ENCODE assay signal across 7 cellular contexts in genomic region chr20:44747166-44748004, GRCh38. TPM values are rescaled to one million over a fixed set of nuclear protein-coding genes. Genes with fewer than 3 reads are reported as not detected.
DNase-seq lines count a peak whose midpoint lies in the region; ATAC-seq, FAIRE-seq and TF ChIP-seq lines count a peak whose summit lies in the region.

No MANE protein-coding gene starts in this region.

- H3K4me2 ChIP-seq in GM12878 (ENCODE audit: control insufficient read depth, insufficient read depth) = no peak overlapping the region

- no peak for TF ChIP-seq EP300 in GM12878 (IDR thresholded peaks at IDR 0.05; ENCODE audit: borderline replicate concordance in 1 of 2, control insufficient read depth in 1 of 2, low read depth in 2 of 2, low read length in 2 of 2)

- H3K4me3 ChIP-seq in GM12878 (no peak overlapping the region), iPS DF 6.9 (ENCODE audit: low read length) (no peak overlapping the region), spleen (no peak overlapping the region)

- WGBS in GM12878 (ENCODE audit: insufficient coverage, insufficient replicate concordance, low lambda C conversion rate, missing lambda C conversion rate) = 0% methylated on average over 5 of the region's 5 CpGs
- WGBS in iPS DF 6.9 (ENCODE audit: insufficient coverage, insufficient read length) = no CpG with 5 or more reads among the region's 5 CpGs
- WGBS in spleen, 5 donors = 13 to 19% (median 14%) methylated on average over 5 of the region's 5 CpGs

- TF ChIP-seq CTCF in GM13976 (IDR thresholded peaks at IDR 0.05; ENCODE audit: borderline replicate concordance, control extremely low read depth, extremely low read depth, insufficient read depth, missing control alignments) (peak; percentile 44), GM12878 (IDR thresholded peaks at IDR 0.05 in 2 of 3, conservative IDR thresholded peaks at IDR 0.05 in 1 of 3; ENCODE audit: control insufficient read depth in 2 of 3, extremely low read depth in 1 of 3, insufficient read depth in 1 of 3, low read depth in 3 of 3, low read length in 3 of 3) (peak; percentile 66 to 78 (median 73)), spleen (IDR thresholded peaks at IDR 0.05 in 8 of 11, conservative IDR thresholded peaks at IDR 0.05 in 3 of 11) (peak in 10 of 11 experiments; percentile 7 to 73 (median 54))

- DNase-seq in GM13976 (ENCODE audit: low spot score) = peak; percentile 80
- DNase-seq in NCI-H2029 (lab: John Stamatoyannopoulos, UW) = peak; percentile 97
- DNase-seq in T1000 (lab: John Stamatoyannopoulos, UW) = peak; percentile 65
- no peak for DNase-seq in GM12878 (ENCODE audit: low read depth, low spot score)
- DNase-seq in iPS DF 6.9 (ENCODE audit: low read depth, low spot score) = peak; percentile 84
- DNase-seq in spleen = no peak

- intact Hi-C loops in GM12878 (cut with micrococcal nuclease; ENCODE audit: unreplicated experiment) = loop anchor here (1.0 kb wide), 1 partner anchor 120 kb away; no protein-coding TSS in a partner anchor
- intact Hi-C loops in spleen (cut with DNase I; ENCODE audit: low total_unique reads) = loop anchor here (5.0 kb wide), 1 partner anchor 120 kb away; no protein-coding TSS in a partner anchor

- H3K27me3 ChIP-seq in GM12878 (replicated peaks in 1 of 2; ENCODE audit: control insufficient read depth in 2 of 2, insufficient read depth in 2 of 2, low read length in 1 of 2) (peaks cover 13 to 16% of the 10 kb centered on the region in 2 experiments), iPS DF 6.9 (ENCODE audit: control insufficient read depth, insufficient read depth, low read length) (peaks cover 9% of the 10 kb centered on the region; the same call in 1 of the 2 replicates), spleen (replicated peaks in 1 of 7) (peaks cover 0 to 73% (median 34%) of the 10 kb centered on the region in 7 donors)

- in situ Hi-C loops in GM13976 (cut with MboI; ENCODE audit: low sequenced_read_pairs, unreplicated experiment) (loop anchor here (10.0 kb wide), 1 partner anchor 117 kb away; no protein-coding TSS in a partner anchor), GM12878 (cut with MboI) (loop anchor here (10.0 kb wide), 1 partner anchor 117 kb away; no protein-coding TSS in a partner anchor)

- H3K79me2 ChIP-seq in GM12878 (ENCODE audit: control insufficient read depth, insufficient read depth, low read length) = no peaks in the 10 kb centered on the region

- H3K36me3 ChIP-seq in GM12878 (ENCODE audit: control insufficient read depth in 2 of 2, insufficient read depth in 2 of 2, low read length in 1 of 2) = no peaks in the 10 kb centered on the region
- no peaks in the 10 kb centered on the region for H3K36me3 ChIP-seq in iPS DF 6.9 (ENCODE audit: control insufficient read depth, insufficient read depth, low read length)
- no peaks in the 10 kb centered on the region for H3K36me3 ChIP-seq in spleen

- peak; percentile 81 for ATAC-seq in GM12878
- ATAC-seq in HG03025 (IDR thresholded peaks at IDR 0.05; ENCODE audit: low FRiP score, unreplicated experiment) = no peak

- SMC1A ChIA-PET in GM12878 (lab: Charles Lee; ENCODE audit: uncharacterized antibody, unreplicated experiment) = interaction anchor here (0.9 to 2.1 kb wide), 5 partner anchors 9 to 123 kb away, joined by 3 to 13 read pairs (median 5); no protein-coding TSS in a partner anchor

- TF ChIP-seq RAD21 in GM12878 (IDR thresholded peaks at IDR 0.05; ENCODE audit: insufficient read depth, low read depth, low read length) = peak; percentile 49

- peak; percentile 70 for FAIRE-seq in GM12878 (lab: Jason Lieb, UNC)

- H3K9me3 ChIP-seq in GM12878 (replicated peaks; ENCODE audit: control insufficient read depth, insufficient read depth, low read length) (no peaks in the 10 kb centered on the region), iPS DF 6.9 (ENCODE audit: control insufficient read depth, insufficient read depth, low read length) (no peaks in the 10 kb centered on the region), spleen (no peaks in the 10 kb centered on the region)

- CTCF ChIA-PET in GM12878 (lab: Yijun Ruan, JAX) = interaction anchor here (0.6 to 2.2 kb wide), 29 partner anchors 9 to 452 kb away, joined by 3 to 27 read pairs (median 4); partner anchors contain the start of genes PABPC1L and YWHAB

- no peak overlapping the region for H3K27ac ChIP-seq in GM12878 (ENCODE audit: control insufficient read depth, insufficient read depth)
- no peak overlapping the region for H3K27ac ChIP-seq in iPS DF 6.9 (ENCODE audit: low read length)
- no peak overlapping the region for H3K27ac ChIP-seq in spleen

- no peaks in the 10 kb centered on the region for H3K4me1 ChIP-seq in GM12878 (ENCODE audit: control insufficient read depth, insufficient read depth, low read length)
- H3K4me1 ChIP-seq in iPS DF 6.9 (ENCODE audit: control insufficient read depth, insufficient read depth, low read length) = no peaks in the 10 kb centered on the region
- H3K4me1 ChIP-seq in spleen = peaks cover 3 to 35% (median 20%) of the 10 kb centered on the region in 6 donors

- no peaks in the 10 kb centered on the region; the same call in 1 of the 2 replicates for H4K20me1 ChIP-seq in GM12878 (ENCODE audit: control insufficient read depth, insufficient read depth)

- RAD21 ChIA-PET in GM12878 (lab: Charles Lee; ENCODE audit: unreplicated experiment) = interaction anchor here (0.7 to 1.5 kb wide), 3 partner anchors 61 to 119 kb away, joined by 3 to 6 read pairs (median 4); no protein-coding TSS in a partner anchor

- BruUV-seq in GM12878 (replicated peaks; lab: Mats Ljungman, UMichigan) = no TSS peak

- H2AFZ ChIP-seq in GM12878 (ENCODE audit: control insufficient read depth, low read depth, low read length) = no peak overlapping the region

- no peak overlapping the region for H3K9ac ChIP-seq in GM12878 (ENCODE audit: control insufficient read depth, insufficient read depth, low read length)

- POLR2A ChIA-PET in GM12878 (lab: Charles Lee) = interaction anchor here (0.6 to 0.7 kb wide), 2 partner anchors 38 to 65 kb away, joined by 3 to 4 read pairs; no protein-coding TSS in a partner anchor

- no peak for TF ChIP-seq POLR2A in GM12878 (IDR thresholded peaks at IDR 0.05; ENCODE audit: low read depth, low read length)
- TF ChIP-seq POLR2A in spleen (IDR thresholded peaks at IDR 0.05) = no peak

TF ChIP-seq in GM12878, 131 proteins besides CTCF, POLR2A, EP300 and RAD21 (continues in another document):
- no peak for TF ChIP-seq MXI1 (IDR thresholded peaks at IDR 0.05; ENCODE audit: low read depth, low read length)
- no peak for TF ChIP-seq SKIL (IDR thresholded peaks at IDR 0.05; ENCODE audit: low read depth, poor library complexity, severe bottlenecking)

RNA-seq across cellular contexts. Expression of gene KCNK15, which starts 1.7 kb away (rescaled TPM):
- not detected in 2 replicates for total RNA-seq in GM12878 (2013; cell fraction: nucleolus; rRNA removed)
- total RNA-seq in GM12878 (2014; rRNA removed) = not detected in 2 replicates
- not detected in 2 replicates for total RNA-seq in GM12878 (2014; rRNA removed; fragmentation: Illumina TruSeq; extraction: Trizol)
- total RNA-seq in GM12878 (2021) = not detected in 2 replicates
- polyA plus RNA-seq in GM12878 (2011; ENCODE audit: low read depth) = not detected
- not detected in 2 replicates for polyA plus RNA-seq in GM12878 (2011; rRNA removed)
- polyA plus RNA-seq in GM12878 (2011; cell fraction: cytosol; rRNA removed) = not detected in 2 replicates
- not detected in 2 replicates for polyA plus RNA-seq in GM12878 (2011; cell fraction: nucleus; rRNA removed)
- not detected in 2 replicates for polyA plus RNA-seq in GM12878 (2012)
- not detected in 2 replicates for polyA plus RNA-seq in GM12878 (2014; fragmentation: Illumina TruSeq; extraction: Trizol)
- not detected for polyA plus RNA-seq in GM12878 (2014; fragmentation: Nextera tagmentation; extraction: Ambion mirVana)
- polyA plus RNA-seq in GM12878 (2014; rRNA removed) = not detected in 2 replicates
- not detected for polyA plus RNA-seq in GM12878 (2016; fragmentation: Nextera tagmentation; extraction: Ambion mirVana)
- not detected in 2 replicates for polyA minus RNA-seq in GM12878 (2011; rRNA and poly(A)+ RNA removed)
- 0.94 TPM in 2 replicates for polyA minus RNA-seq in GM12878 (2011; cell fraction: cytosol; rRNA and poly(A)+ RNA removed)
- polyA minus RNA-seq in GM12878 (2011; cell fraction: nucleus; rRNA and poly(A)+ RNA removed) = 0.12 and 0.19 TPM in 2 replicates
- total RNA-seq in spleen = under 1 TPM in 5 of 7 donors, not detected in 2; 0.17 to 0.92 (median 0.47) TPM
- polyA plus RNA-seq in spleen = under 1 TPM in 2 of 3 donors, not detected in 1; 0.06 to 0.08 TPM

RNA-seq across cellular contexts. Expression of gene CCN5, which starts 32.2 kb away (rescaled TPM):
- total RNA-seq in GM12878 (2013; cell fraction: nucleolus; rRNA removed) = not detected in 2 replicates
- total RNA-seq in GM12878 (2014; rRNA removed) = not detected in 2 replicates
- total RNA-seq in GM12878 (2014; rRNA removed; fragmentation: Illumina TruSeq; extraction: Trizol) = not detected in 2 replicates
- 0.15 TPM in 1 of 2 replicates, not detected in the other for total RNA-seq in GM12878 (2021)
- not detected for polyA plus RNA-seq in GM12878 (2011; ENCODE audit: low read depth)
- not detected in 2 replicates for polyA plus RNA-seq in GM12878 (2011; rRNA removed)
- polyA plus RNA-seq in GM12878 (2011; cell fraction: cytosol; rRNA removed) = not detected in 2 replicates
- polyA plus RNA-seq in GM12878 (2011; cell fraction: nucleus; rRNA removed) = not detected in 2 replicates
- polyA plus RNA-seq in GM12878 (2012) = 0.06 TPM in 1 of 2 replicates, not detected in the other
- not detected in 2 replicates for polyA plus RNA-seq in GM12878 (2014; fragmentation: Illumina TruSeq; extraction: Trizol)
- polyA plus RNA-seq in GM12878 (2014; fragmentation: Nextera tagmentation; extraction: Ambion mirVana) = not detected
- polyA plus RNA-seq in GM12878 (2014; rRNA removed) = not detected in 2 replicates
- under 1 TPM in 1 of 2 experiments, not detected in 1; 0.14 TPM for polyA plus RNA-seq in GM12878 (2016; fragmentation: Nextera tagmentation; extraction: Ambion mirVana)
- not detected in 2 replicates for polyA minus RNA-seq in GM12878 (2011; rRNA and poly(A)+ RNA removed)
- 6.1 and 8.0 TPM in 2 replicates for polyA minus RNA-seq in GM12878 (2011; cell fraction: cytosol; rRNA and poly(A)+ RNA removed)
- polyA minus RNA-seq in GM12878 (2011; cell fraction: nucleus; rRNA and poly(A)+ RNA removed) = 0.36 and 1.5 TPM in 2 replicates
- 1 to 10 TPM in 4 of 7 donors, under 1 TPM in 2, not detected in 1; 0.51 to 7.4 (median 1.5) TPM for total RNA-seq in spleen
- 10 to 100 TPM in 1 of 3 donors, 1 to 10 TPM in 2; 1.3 to 10.6 (median 5.7) TPM for polyA plus RNA-seq in spleen

Comparison
In these comparisons a context has a peak if more than half of its experiments do, and no peak if none do; other contexts are left out.
1. DNase-seq: peak in GM13976 (single experiment), NCI-H2029 (single experiment), T1000 (single experiment) and iPS DF 6.9 (single experiment); none in GM12878 (single experiment) and spleen (single experiment).
2. Peak in every context shown above with its lines, with median percentiles within 50 percentile points of each other: CTCF ChIP-seq.